ENCODE assay signal across 11 cellular contexts in the genomic region with DNA sequence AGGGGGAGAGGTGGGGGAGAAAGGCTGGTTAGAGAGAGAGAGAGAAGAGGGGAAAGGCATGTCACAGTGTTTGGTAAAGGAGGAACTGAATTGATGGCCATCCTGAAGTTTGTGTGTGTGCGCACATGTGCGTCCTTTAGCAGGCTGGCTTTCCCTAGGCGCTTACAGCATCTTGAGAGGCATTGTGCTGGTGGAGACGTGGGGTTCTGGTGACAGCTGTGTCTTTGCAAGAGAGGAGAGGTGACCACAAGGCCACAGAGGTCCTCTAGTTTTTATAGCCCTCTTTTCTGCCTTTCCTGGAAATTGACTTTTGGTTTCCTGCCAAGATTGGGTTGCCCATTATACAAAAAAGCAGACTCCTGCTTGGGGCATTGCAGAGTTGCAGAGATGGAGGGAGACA.
DNase-seq lines count a peak whose midpoint lies in the region; ATAC-seq, FAIRE-seq and TF ChIP-seq lines count a peak whose summit lies in the region.
"Had no signal": no experiment of that assay in that cellular context is flagged by ENCODE, and none has a peak within 500 bp of the region (broad histone marks: within the 10 kb centered on the region; RNA-seq: fewer than 3 reads in every experiment).

No MANE protein-coding gene starts in this region.

- no peak for ATAC-seq in GM19455 (IDR thresholded peaks at IDR 0.05; ENCODE audit: unreplicated experiment)

- H3K27ac Mint-ChIP-seq in brain (peak overlapping the region in 4 of 5 experiments; percentile 80 to 97 (median 87)), neural crest cell (ENCODE audit: unreplicated experiment) (peak overlapping the region; percentile 84), osteocyte (ENCODE audit: unreplicated experiment) (no peak overlapping the region)

- H3K27me3 ChIP-seq in BLaER1 (no peaks in the 10 kb centered on the region), MM.1S (replicated peaks; ENCODE audit: insufficient read depth, low read length) (no peaks in the 10 kb centered on the region)
- H3K27me3 ChIP-seq: foreskin keratinocyte had no signal

- no peak for DNase-seq in neural crest cell (ENCODE audit: low read depth, low spot score)
- no peak for DNase-seq in MM.1S
- no peak for DNase-seq in GM12891 (ENCODE audit: insufficient read length, low spot score)
- DNase-seq in osteocyte (ENCODE audit: extremely low spot score, unreplicated experiment) = no peak
- DNase-seq: foreskin keratinocyte had no signal

- H3K9me3 ChIP-seq in BLaER1 = peaks cover 7% of the 10 kb centered on the region
- peaks cover 9% of the 10 kb centered on the region; the same call in 1 of the 2 replicates for H3K9me3 ChIP-seq in ES-I3 (ENCODE audit: control insufficient read depth, insufficient read depth, low read length)
- H3K9me3 ChIP-seq in MM.1S (replicated peaks; ENCODE audit: insufficient read depth, low read length) = no peaks in the 10 kb centered on the region

- no peak overlapping the region for H3K4me3 ChIP-seq in BLaER1
- H3K4me3 ChIP-seq in MM.1S (ENCODE audit: low read length) = no peak overlapping the region

- peak overlapping the region; percentile 20; the same call in 1 of the 2 replicates for H3K4me2 ChIP-seq in BLaER1
- H3K4me2 ChIP-seq in MM.1S (ENCODE audit: low read depth, low read length) = no peak overlapping the region

- H3K4me1 ChIP-seq in BLaER1 = peaks cover 7% of the 10 kb centered on the region; the same call in 1 of the 2 replicates
- no peaks in the 10 kb centered on the region; the same call in 1 of the 2 replicates for H3K4me1 ChIP-seq in ES-I3 (ENCODE audit: insufficient read depth, low read length)
- no peaks in the 10 kb centered on the region for H3K4me1 ChIP-seq in MM.1S (ENCODE audit: low read length)
- H3K4me1 ChIP-seq: foreskin keratinocyte had no signal

- no peaks in the 10 kb centered on the region for H3F3A ChIP-seq in MM.1S (ENCODE audit: insufficient read depth, low read length)

- H3K9me3 Mint-ChIP-seq in brain = peaks cover 3 to 26% (median 8%) of the 10 kb centered on the region in 5 experiments
- H3K9me3 Mint-ChIP-seq in neural crest cell = no peaks in the 10 kb centered on the region
- peaks cover 41% of the 10 kb centered on the region for H3K9me3 Mint-ChIP-seq in osteocyte (ENCODE audit: unreplicated experiment)

- no peak for TF ChIP-seq POLR2A in GM12891 (IDR thresholded peaks at IDR 0.05; ENCODE audit: low read depth, low read length)

- H3K4me1 Mint-ChIP-seq in brain = peaks cover 25% of the 10 kb centered on the region
- H3K4me1 Mint-ChIP-seq in neural crest cell = peaks cover 19% of the 10 kb centered on the region
- H3K4me1 Mint-ChIP-seq in osteocyte (ENCODE audit: unreplicated experiment) = no peaks in the 10 kb centered on the region

- H4K20me1 ChIP-seq in BLaER1 (no peaks in the 10 kb centered on the region), MM.1S (ENCODE audit: insufficient read depth, low read length) (no peaks in the 10 kb centered on the region)

- H3K4me3 Mint-ChIP-seq in brain = peak overlapping the region; percentile 53 to 79 (median 74)
- H3K4me3 Mint-ChIP-seq in neural crest cell = peak overlapping the region; percentile 74
- H3K4me3 Mint-ChIP-seq in osteocyte (ENCODE audit: unreplicated experiment) = no peak overlapping the region

- no peak for TF ChIP-seq CTCF in brain (conservative IDR thresholded peaks at IDR 0.05)
- TF ChIP-seq CTCF in neural crest cell (conservative IDR thresholded peaks at IDR 0.05) = no peak
- no peak for TF ChIP-seq CTCF in MM.1S (IDR thresholded peaks at IDR 0.05; ENCODE audit: low read length)
- TF ChIP-seq CTCF in osteocyte (IDR thresholded peaks at IDR 0.05) = no peak

- no peaks in the 10 kb centered on the region for H3K36me3 Mint-ChIP-seq in brain
- H3K36me3 Mint-ChIP-seq in neural crest cell (ENCODE audit: low read depth) = peaks cover 3% of the 10 kb centered on the region
- no peaks in the 10 kb centered on the region for H3K36me3 Mint-ChIP-seq in osteocyte (ENCODE audit: unreplicated experiment)

- no peaks in the 10 kb centered on the region for H3K79me2 ChIP-seq in MM.1S (ENCODE audit: low read length)

- H3K9me2 ChIP-seq in MM.1S (replicated peaks; ENCODE audit: insufficient read depth, low read length) = no peaks in the 10 kb centered on the region

- H3K27me3 Mint-ChIP-seq in brain (peaks cover 5% of the 10 kb centered on the region), neural crest cell (ENCODE audit: low read depth) (peaks cover 10% of the 10 kb centered on the region), osteocyte (ENCODE audit: unreplicated experiment) (no peaks in the 10 kb centered on the region)

- H3K36me3 ChIP-seq in BLaER1 (no peaks in the 10 kb centered on the region), ES-I3 (ENCODE audit: insufficient read depth, low read length) (no peaks in the 10 kb centered on the region), MM.1S (replicated peaks; ENCODE audit: insufficient read depth, low read length) (no peaks in the 10 kb centered on the region)

- H3K9ac ChIP-seq in BLaER1 = no peak overlapping the region
- peak overlapping the region; percentile 70; the same call in 1 of the 2 replicates for H3K9ac ChIP-seq in ES-I3 (ENCODE audit: low read depth, low read length)
- H3K9ac ChIP-seq in MM.1S (ENCODE audit: low read length) = no peak overlapping the region

- no peak for FAIRE-seq in GM12891 (lab: Jason Lieb, UNC)
- FAIRE-seq: G401.6, TTC549 had no signal

- H3K27ac ChIP-seq in BLaER1 (no peak overlapping the region), MM.1S (ENCODE audit: low read length) (no peak overlapping the region)
- H3K27ac ChIP-seq: foreskin keratinocyte had no signal

- no peak overlapping the region for H2AFZ ChIP-seq in MM.1S (ENCODE audit: low read length)

TF ChIP-seq in GM12891, 5 proteins besides CTCF, POLR2A, EP300 and RAD21:
- TF ChIP-seq SPI1 (IDR thresholded peaks at IDR 0.05; ENCODE audit: low read depth, low read length) (no peak), POU2F2 (IDR thresholded peaks at IDR 0.05; ENCODE audit: low read depth, low read length) (no peak), POLR2AphosphoS5 (IDR thresholded peaks at IDR 0.05; ENCODE audit: low read depth, low read length) (no peak)
